23 cellular contexts compared by ENCODE assay signal in the genomic region with DNA sequence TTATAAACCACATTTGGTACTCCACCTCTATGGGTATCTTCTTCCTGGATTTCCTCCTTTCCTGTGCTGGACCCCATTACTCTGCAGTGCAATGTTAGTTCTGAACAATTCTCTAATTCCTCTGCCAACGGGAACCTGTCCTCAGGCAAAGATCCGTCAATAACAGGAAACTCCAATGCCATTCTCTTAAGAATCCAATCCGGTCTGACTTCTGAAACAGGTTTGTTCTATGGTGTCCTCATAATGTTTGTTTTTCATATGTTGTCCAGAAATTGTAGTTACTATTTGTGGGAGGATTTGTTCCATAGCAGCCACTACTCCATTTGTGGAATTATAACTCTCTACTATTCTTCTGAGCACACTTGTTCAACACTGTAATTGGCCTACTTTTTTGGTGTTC.
DNase-seq lines count a peak whose midpoint lies in the region; ATAC-seq and TF ChIP-seq lines count a peak whose summit lies in the region.
"Had no signal": no experiment of that assay in that cellular context is flagged by ENCODE, and none has a peak within 500 bp of the region (broad histone marks: within the 10 kb centered on the region; RNA-seq: fewer than 3 reads in every experiment).

No MANE protein-coding gene starts in this region.

- CTCF ChIA-PET in SK-N-SH (lab: Yijun Ruan, JAX), result no interaction called here

- no peaks in the 10 kb centered on the region for H3K9me2 ChIP-seq in SK-N-SH

- WGBS in endodermal cell (ENCODE audit: insufficient coverage in 1 of 2, insufficient read length in 1 of 2), 2 experiments, result 97 to 100% methylated on average over 2 to 3 of the region's 3 CpGs
- WGBS in SK-N-SH (ENCODE audit: low lambda C conversion rate), result 98% methylated on average over 3 of the region's 3 CpGs

- no peak for DNase-seq in activated naive CD8-positive, alpha-beta T cell treated with anti-CD3 and anti-CD28 coated beads for 36 hours
- no peak for DNase-seq in activated naive CD8-positive, alpha-beta T cell treated with anti-CD3 and anti-CD28 coated beads, Interleukin-2, amount 50 U/mL, for 24 hours
- DNase-seq in SK-N-MC (ENCODE audit: low read depth, low spot score) (no peak), endodermal cell (no peak), SK-N-SH (no peak), SJCRH30 (no peak), NCI-H748 (lab: John Stamatoyannopoulos, UW; ENCODE audit: unreplicated experiment) (no peak)
- no peak for DNase-seq in stimulated activated naive B cell treated with anti-CD40 and anti-IgM and Interleukin-4, amounts not matched to agents 10 μg/mL and 1 μg/mL and 100 μg/mL, for 72 hours
- DNase-seq: 8988T, COR-L47, DMS153, GDM1, GM23248, Karpas-422, MG63, NCI-H1092 treated with DMSO at 0.1 percent for 48 hours, NCI-H146, NCI-H2029 treated with DMSO at 0.1 percent for 48 hours, NCI-H2171 treated with DMSO at 0.1 percent for 48 hours, NCI-H446 treated with DMSO at 0.1 percent for 48 hours, NCI-H69, Right ventricle myocardium superior had no signal

- no peaks in the 10 kb centered on the region for H3K27me3 Mint-ChIP-seq in activated naive CD8-positive, alpha-beta T cell treated with anti-CD3 and anti-CD28 coated beads for 36 hours
- H3K27me3 Mint-ChIP-seq in activated naive CD8-positive, alpha-beta T cell treated with anti-CD3 and anti-CD28 coated beads, Interleukin-2, amount 50 U/mL, for 24 hours, result no peaks in the 10 kb centered on the region
- H3K27me3 Mint-ChIP-seq in endodermal cell (ENCODE audit: insufficient read depth), result no peaks in the 10 kb centered on the region
- H3K27me3 Mint-ChIP-seq in stimulated activated naive B cell treated with anti-CD40 and anti-IgM and Interleukin-4, amounts not matched to agents 10 μg/mL and 1 μg/mL and 100 μg/mL, for 72 hours, result no peaks in the 10 kb centered on the region
- H3K27me3 Mint-ChIP-seq: IgD-negative memory B cell had no signal

- TF ChIP-seq CTCF in endodermal cell (conservative IDR thresholded peaks at IDR 0.05) (no peak), SK-N-SH (IDR thresholded peaks at IDR 0.05) (no peak)

- no peak for TF ChIP-seq EP300 in SK-N-SH (IDR thresholded peaks at IDR 0.05; ENCODE audit: borderline replicate concordance in 1 of 2, low read depth in 1 of 2, low read length in 1 of 2)

- POLR2A ChIA-PET in SK-N-SH (lab: Yijun Ruan, JAX), result no interaction called here

- H3K4me1 Mint-ChIP-seq in activated naive CD8-positive, alpha-beta T cell treated with anti-CD3 and anti-CD28 coated beads for 36 hours, result peaks cover 44% of the 10 kb centered on the region
- H3K4me1 Mint-ChIP-seq in activated naive CD8-positive, alpha-beta T cell treated with anti-CD3 and anti-CD28 coated beads, Interleukin-2, amount 50 U/mL, for 24 hours, result peaks cover 53% of the 10 kb centered on the region
- peaks cover 26% of the 10 kb centered on the region for H3K4me1 Mint-ChIP-seq in endodermal cell
- peaks cover 20 to 50% of the 10 kb centered on the region in 2 donors for H3K4me1 Mint-ChIP-seq in stimulated activated naive B cell treated with anti-CD40 and anti-IgM and Interleukin-4, amounts not matched to agents 10 μg/mL and 1 μg/mL and 100 μg/mL, for 72 hours

- H3K4me3 ChIP-seq in SK-N-MC (no peak overlapping the region), endodermal cell (ENCODE audit: low read length) (no peak overlapping the region), SK-N-SH (ENCODE audit: low read depth in 2 of 2, low read length in 1 of 2) (no peak overlapping the region), SJCRH30 (no peak overlapping the region)
- H3K4me3 ChIP-seq: GM23248, MG63 had no signal

- no peak overlapping the region for H3K4me2 ChIP-seq in SK-N-SH

- H3K9me3 ChIP-seq in SK-N-MC (ENCODE audit: low read depth, low read length), result peaks cover 5% of the 10 kb centered on the region; the same call in 1 of the 2 replicates
- H3K9me3 ChIP-seq in endodermal cell (ENCODE audit: control insufficient read depth, low read length), result no peaks in the 10 kb centered on the region
- H3K9me3 ChIP-seq in SK-N-SH, result no peaks in the 10 kb centered on the region
- no peaks in the 10 kb centered on the region for H3K9me3 ChIP-seq in SJCRH30 (replicated peaks)
- H3K9me3 ChIP-seq: MG63 had no signal

- H3K27ac Mint-ChIP-seq in activated naive CD8-positive, alpha-beta T cell treated with anti-CD3 and anti-CD28 coated beads for 36 hours, result peak overlapping the region; percentile 47
- no peak overlapping the region for H3K27ac Mint-ChIP-seq in activated naive CD8-positive, alpha-beta T cell treated with anti-CD3 and anti-CD28 coated beads, Interleukin-2, amount 50 U/mL, for 24 hours
- peak overlapping the region; percentile 52 for H3K27ac Mint-ChIP-seq in endodermal cell
- peak overlapping the region; percentile 14 for H3K27ac Mint-ChIP-seq in stimulated activated naive B cell treated with anti-CD40 and anti-IgM and Interleukin-4, amounts not matched to agents 10 μg/mL and 1 μg/mL and 100 μg/mL, for 72 hours

- H3K79me2 ChIP-seq in SK-N-SH (ENCODE audit: insufficient read depth), result peaks cover 93% of the 10 kb centered on the region

- H3K27ac ChIP-seq in SK-N-MC, result 0 out of 2 replicates have a peak overlapping the region, but pooled peaks have one; percentile 21
- H3K27ac ChIP-seq in endodermal cell (ENCODE audit: low read depth, low read length), result no peak overlapping the region
- H3K27ac ChIP-seq in SK-N-SH (ENCODE audit: low read depth in 2 of 2, low read length in 1 of 2), result no peak overlapping the region
- H3K27ac ChIP-seq in SJCRH30, result no peak overlapping the region
- H3K27ac ChIP-seq: GM23248 had no signal

- H3K4me1 ChIP-seq in endodermal cell (ENCODE audit: control insufficient read depth, insufficient read depth, low read length), result peaks cover 4% of the 10 kb centered on the region
- H3K4me1 ChIP-seq in SK-N-SH (ENCODE audit: control insufficient read depth in 1 of 2, insufficient read depth in 2 of 2, low read depth in 1 of 2, low read length in 1 of 2), result peaks cover 0 to 6% of the 10 kb centered on the region in 2 experiments; a peak in 3 of 4 replicates
- no peaks in the 10 kb centered on the region for H3K4me1 ChIP-seq in SJCRH30

- peaks cover 4% of the 10 kb centered on the region for H3F3A ChIP-seq in SK-N-SH (replicated peaks; ENCODE audit: insufficient read depth)

- H2AFZ ChIP-seq in SK-N-SH (ENCODE audit: low read depth), result no peak overlapping the region
- H2AFZ ChIP-seq: GM23248 had no signal

- H3K9ac ChIP-seq in SK-N-MC (ENCODE audit: insufficient read length) (no peak overlapping the region), endodermal cell (ENCODE audit: extremely low read depth, low read length, poor library complexity, severe bottlenecking) (no peak overlapping the region), SK-N-SH (no peak overlapping the region)
- H3K9ac ChIP-seq: GM23248 had no signal

- H4K20me1 ChIP-seq in SK-N-SH (ENCODE audit: insufficient read depth), result peaks cover 43% of the 10 kb centered on the region; the same call in 1 of the 2 replicates

- ATAC-seq in activated naive CD8-positive, alpha-beta T cell treated with anti-CD3 and anti-CD28 coated beads, Interleukin-2, amount 50 U/mL, for 24 hours, result no peak
- no peak for ATAC-seq in stimulated activated naive B cell treated with anti-CD40 and anti-IgM and Interleukin-4, amounts not matched to agents 10 μg/mL and 1 μg/mL and 100 μg/mL, for 72 hours (replicated peaks)

- H3K4me3 Mint-ChIP-seq in activated naive CD8-positive, alpha-beta T cell treated with anti-CD3 and anti-CD28 coated beads for 36 hours, result no peak overlapping the region
- H3K4me3 Mint-ChIP-seq in activated naive CD8-positive, alpha-beta T cell treated with anti-CD3 and anti-CD28 coated beads, Interleukin-2, amount 50 U/mL, for 24 hours, result no peak overlapping the region
- H3K4me3 Mint-ChIP-seq in endodermal cell, result no peak overlapping the region
- H3K4me3 Mint-ChIP-seq in stimulated activated naive B cell treated with anti-CD40 and anti-IgM and Interleukin-4, amounts not matched to agents 10 μg/mL and 1 μg/mL and 100 μg/mL, for 72 hours, result no peak overlapping the region

- H3K36me3 Mint-ChIP-seq in activated naive CD8-positive, alpha-beta T cell treated with anti-CD3 and anti-CD28 coated beads for 36 hours, result peaks cover 45% of the 10 kb centered on the region
- H3K36me3 Mint-ChIP-seq in activated naive CD8-positive, alpha-beta T cell treated with anti-CD3 and anti-CD28 coated beads, Interleukin-2, amount 50 U/mL, for 24 hours (ENCODE audit: low read depth), result peaks cover 31% of the 10 kb centered on the region
- peaks cover 39% of the 10 kb centered on the region for H3K36me3 Mint-ChIP-seq in endodermal cell (ENCODE audit: low read depth)
- peaks cover 18 to 37% of the 10 kb centered on the region in 2 donors for H3K36me3 Mint-ChIP-seq in stimulated activated naive B cell treated with anti-CD40 and anti-IgM and Interleukin-4, amounts not matched to agents 10 μg/mL and 1 μg/mL and 100 μg/mL, for 72 hours

- peaks cover 70% of the 10 kb centered on the region for H3K36me3 ChIP-seq in SK-N-MC (ENCODE audit: insufficient read depth, low read length)
- peaks cover 59% of the 10 kb centered on the region for H3K36me3 ChIP-seq in endodermal cell (ENCODE audit: control insufficient read depth, insufficient read depth, low read length)
- peaks cover 2 to 14% of the 10 kb centered on the region in 2 experiments for H3K36me3 ChIP-seq in SK-N-SH (replicated peaks in 1 of 2; ENCODE audit: control insufficient read depth in 1 of 2, insufficient read depth in 2 of 2, low read length in 1 of 2)
- peaks cover 6% of the 10 kb centered on the region for H3K36me3 ChIP-seq in SJCRH30

- TF ChIP-seq RAD21 in SK-N-SH (IDR thresholded peaks at IDR 0.05; ENCODE audit: low read length), result no peak

- peaks cover 4% of the 10 kb centered on the region for H3K9me3 Mint-ChIP-seq in activated naive CD8-positive, alpha-beta T cell treated with anti-CD3 and anti-CD28 coated beads for 36 hours
- no peaks in the 10 kb centered on the region for H3K9me3 Mint-ChIP-seq in activated naive CD8-positive, alpha-beta T cell treated with anti-CD3 and anti-CD28 coated beads, Interleukin-2, amount 50 U/mL, for 24 hours
- no peaks in the 10 kb centered on the region for H3K9me3 Mint-ChIP-seq in endodermal cell
- peaks cover 0 to 9% of the 10 kb centered on the region in 2 donors for H3K9me3 Mint-ChIP-seq in stimulated activated naive B cell treated with anti-CD40 and anti-IgM and Interleukin-4, amounts not matched to agents 10 μg/mL and 1 μg/mL and 100 μg/mL, for 72 hours
- H3K9me3 Mint-ChIP-seq: IgD-negative memory B cell had no signal

- H3K27me3 ChIP-seq in endodermal cell (ENCODE audit: control insufficient read depth, insufficient read depth, low read length, poor library complexity, severe bottlenecking), result no peaks in the 10 kb centered on the region
- no peaks in the 10 kb centered on the region for H3K27me3 ChIP-seq in SK-N-SH (ENCODE audit: insufficient read depth)
- H3K27me3 ChIP-seq in SJCRH30, result no peaks in the 10 kb centered on the region
- H3K27me3 ChIP-seq: MG63 had no signal

TF ChIP-seq in SK-N-SH, 30 proteins besides CTCF, POLR2A, EP300 and RAD21 (continues in another document):
- TF ChIP-seq RXRA (IDR thresholded peaks at IDR 0.05; ENCODE audit: borderline replicate concordance, low read depth), result no peak
- no peak for TF ChIP-seq FOXJ3 (CRISPR knock-in tag; IDR thresholded peaks at IDR 0.05)
- TF ChIP-seq FOSL2 (IDR thresholded peaks at IDR 0.05; ENCODE audit: borderline replicate concordance, low read depth), result no peak
